17 cellular contexts compared by ENCODE assay signal in the genomic region with DNA sequence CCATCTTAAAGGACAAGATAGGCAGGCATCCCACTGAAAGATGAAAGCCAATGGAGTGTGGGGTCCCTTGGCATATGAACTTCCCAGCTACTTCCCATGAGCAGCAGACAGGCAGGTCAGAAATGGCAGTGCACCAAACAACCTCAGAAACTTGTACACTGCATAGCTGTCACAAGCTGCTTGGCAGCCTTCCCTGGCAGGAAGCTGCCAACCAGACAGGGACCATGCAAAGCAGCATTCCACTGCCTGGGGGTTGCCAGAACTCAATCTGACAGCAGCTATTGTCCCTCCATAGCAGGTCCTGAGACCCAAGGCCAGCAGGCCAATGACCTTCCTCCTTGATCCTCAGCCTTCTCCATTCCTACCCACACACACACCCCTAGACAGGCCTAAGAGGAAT.
DNase-seq lines count a peak whose midpoint lies in the region; ATAC-seq, FAIRE-seq and TF ChIP-seq lines count a peak whose summit lies in the region.
"Had no signal": no experiment of that assay in that cellular context is flagged by ENCODE, and none has a peak within 500 bp of the region (broad histone marks: within the 10 kb centered on the region; RNA-seq: fewer than 3 reads in every experiment).

No MANE protein-coding gene starts in this region.

- no peaks in the 10 kb centered on the region for H3K27me3 ChIP-seq in mammary epithelial cell (ENCODE audit: insufficient read depth, low read length)
- no peaks in the 10 kb centered on the region for H3K27me3 ChIP-seq in right cardiac atrium (ENCODE audit: control insufficient read depth, insufficient read depth)

- FAIRE-seq in GM19239 (lab: Jason Lieb, UNC) = no peak
- FAIRE-seq: A549 had no signal

- H3K9me3 Mint-ChIP-seq in MCF 10A (ENCODE audit: unreplicated experiment) = no peaks in the 10 kb centered on the region
- H3K9me3 Mint-ChIP-seq in stimulated activated memory B cell treated with anti-CD40 and anti-IgM and Interleukin-4, amounts not matched to agents 10 μg/mL and 1 μg/mL and 100 μg/mL, for 72 hours = no peaks in the 10 kb centered on the region
- H3K9me3 Mint-ChIP-seq: nephron; stimulated activated naive CD8-positive, alpha-beta T cell treated with anti-CD3 and anti-CD28 coated beads, Interleukin-15, Interleukin-2, amounts not matched to agents 100 ng/mL and 50 ng/mL, for 24 hours had no signal

- no peak overlapping the region for H3K9ac ChIP-seq in mammary epithelial cell (ENCODE audit: insufficient read depth, low read length)

- H3K4me3 ChIP-seq in mammary epithelial cell (replicated peaks in 1 of 3; ENCODE audit: insufficient read depth in 1 of 3, low read depth in 2 of 3, low read length in 3 of 3) (no peak overlapping the region), right cardiac atrium (ENCODE audit: low read length) (no peak overlapping the region)
- H3K4me3 ChIP-seq: A549 had no signal

- H4K20me1 ChIP-seq in mammary epithelial cell (ENCODE audit: insufficient read depth, low read length) = no peaks in the 10 kb centered on the region

- CTCF ChIA-PET in MCF 10A (lab: Yijun Ruan, JAX) (interaction anchor here (0.6 kb wide), 1 partner anchor 9 kb away, joined by 3 read pairs; no protein-coding TSS in a partner anchor), mammary epithelial cell (lab: Charles Lee; ENCODE audit: low non-redundant PET) (no interaction called here)

- no peak overlapping the region for H2AFZ ChIP-seq in mammary epithelial cell (ENCODE audit: low read depth, low read length)

- ATAC-seq in right cardiac atrium (peak; percentile 85 to 91), GM21515 (IDR thresholded peaks at IDR 0.05; ENCODE audit: unreplicated experiment) (no peak)
- no peak for ATAC-seq in stimulated activated memory B cell treated with anti-CD40 and anti-IgM and Interleukin-4, amounts not matched to agents 10 μg/mL and 1 μg/mL and 100 μg/mL, for 72 hours
- ATAC-seq: A549 had no signal

- no peak overlapping the region for H3K27ac Mint-ChIP-seq in MCF 10A (ENCODE audit: low read depth, unreplicated experiment)
- H3K27ac Mint-ChIP-seq in stimulated activated memory B cell treated with anti-CD40 and anti-IgM and Interleukin-4, amounts not matched to agents 10 μg/mL and 1 μg/mL and 100 μg/mL, for 72 hours = no peak overlapping the region
- H3K27ac Mint-ChIP-seq: nephron; stimulated activated naive CD8-positive, alpha-beta T cell treated with anti-CD3 and anti-CD28 coated beads, Interleukin-15, Interleukin-2, amounts not matched to agents 100 ng/mL and 50 ng/mL, for 24 hours had no signal

- H3K27ac ChIP-seq in mammary epithelial cell (ENCODE audit: insufficient read depth, low read depth, low read length) = no peak overlapping the region
- peak overlapping the region; percentile 75 for H3K27ac ChIP-seq in right cardiac atrium (ENCODE audit: low read length)
- H3K27ac ChIP-seq: A549, HL-60 had no signal

- H3K9me3 ChIP-seq in mammary epithelial cell (replicated peaks; ENCODE audit: insufficient read depth, low read length) = no peaks in the 10 kb centered on the region
- H3K9me3 ChIP-seq in right cardiac atrium (ENCODE audit: control insufficient read depth, low read length) = no peaks in the 10 kb centered on the region
- H3K9me3 ChIP-seq: A549 had no signal

- no peaks in the 10 kb centered on the region for H3K27me3 Mint-ChIP-seq in MCF 10A (ENCODE audit: insufficient read depth, unreplicated experiment)
- no peaks in the 10 kb centered on the region for H3K27me3 Mint-ChIP-seq in stimulated activated memory B cell treated with anti-CD40 and anti-IgM and Interleukin-4, amounts not matched to agents 10 μg/mL and 1 μg/mL and 100 μg/mL, for 72 hours
- H3K27me3 Mint-ChIP-seq: stimulated activated naive CD8-positive, alpha-beta T cell treated with anti-CD3 and anti-CD28 coated beads, Interleukin-15, Interleukin-2, amounts not matched to agents 100 ng/mL and 50 ng/mL, for 24 hours had no signal

- no peak overlapping the region for H3K4me2 ChIP-seq in mammary epithelial cell (ENCODE audit: insufficient read depth, low read depth, low read length)
- H3K4me2 ChIP-seq: A549 had no signal

- no peaks in the 10 kb centered on the region for H3K79me2 ChIP-seq in mammary epithelial cell (ENCODE audit: insufficient read depth, low read length)

- intact Hi-C loops in MCF 10A (cut with micrococcal nuclease) = no loop called here
- intact Hi-C loops in mammary epithelial cell (cut with micrococcal nuclease) = no loop called here
- intact Hi-C loops in right cardiac atrium (cut with DNase I) = loop anchor here in 1 of 4 donors (10.0 kb wide), 1 partner anchor 118 kb away; no protein-coding TSS in a partner anchor

- DNase-seq in MCF 10A (ENCODE audit: unreplicated experiment) (peak; percentile 27), mammary epithelial cell (no peak), cerebellar cortex (ENCODE audit: low spot score) (peak; percentile 16), right cardiac atrium (peak; percentile 73 to 90 (median 86)), GM19239 (ENCODE audit: insufficient read length, low spot score) (no peak), KBM-7 (no peak)
- DNase-seq: activated effector memory CD4-positive, alpha-beta T cell treated with anti-CD3 and anti-CD28 coated beads, Interleukin-2, amount 50 U/mL, for 16 hours; COR-L47; effector memory CD4-positive, alpha-beta T cell; MM.1S; NCI-H2107 had no signal

- dilution Hi-C loops in mammary epithelial cell (cut with HindIII; ENCODE audit: low sequenced_read_pairs) = no loop called here

- H3K36me3 ChIP-seq in mammary epithelial cell (ENCODE audit: insufficient read depth, low read length) = no peaks in the 10 kb centered on the region

- no peaks in the 10 kb centered on the region for H3K4me1 ChIP-seq in mammary epithelial cell (ENCODE audit: insufficient read depth, low read length)
- H3K4me1 ChIP-seq in right cardiac atrium (ENCODE audit: control insufficient read depth, insufficient read depth, low read length) = peaks cover 11% of the 10 kb centered on the region

- TF ChIP-seq CTCF in MCF 10A (IDR thresholded peaks at IDR 0.05; ENCODE audit: unreplicated experiment) (no peak), mammary epithelial cell (conservative IDR thresholded peaks at IDR 0.05 in 1 of 2, IDR thresholded peaks at IDR 0.05 in 1 of 2; ENCODE audit: extremely low read depth in 1 of 2, insufficient read depth in 1 of 2, low read depth in 1 of 2, low read length in 2 of 2) (no peak)

- POLR2A ChIA-PET in MCF 10A (lab: Yijun Ruan, JAX) = no interaction called here

- in situ Hi-C loops in mammary epithelial cell (cut with MboI; ENCODE audit: low sequenced_read_pairs in 2 of 2) (no loop called here), KBM-7 (cut with MboI; ENCODE audit: low pct_unique_long_range_greater_than_20kb, low sequenced_read_pairs) (no loop called here)

- BruUV-seq in MCF 10A (replicated peaks; lab: Mats Ljungman, UMichigan) (no TSS peak), mammary epithelial cell (replicated peaks; lab: Mats Ljungman, UMichigan) (no TSS peak)

- peaks cover 6% of the 10 kb centered on the region for H3K4me1 Mint-ChIP-seq in MCF 10A (ENCODE audit: insufficient read depth, unreplicated experiment)
- H3K4me1 Mint-ChIP-seq in stimulated activated memory B cell treated with anti-CD40 and anti-IgM and Interleukin-4, amounts not matched to agents 10 μg/mL and 1 μg/mL and 100 μg/mL, for 72 hours = no peaks in the 10 kb centered on the region

- no peak overlapping the region for H3K4me3 Mint-ChIP-seq in MCF 10A (ENCODE audit: unreplicated experiment)
- H3K4me3 Mint-ChIP-seq in stimulated activated memory B cell treated with anti-CD40 and anti-IgM and Interleukin-4, amounts not matched to agents 10 μg/mL and 1 μg/mL and 100 μg/mL, for 72 hours = no peak overlapping the region
- H3K4me3 Mint-ChIP-seq: nephron; stimulated activated naive CD8-positive, alpha-beta T cell treated with anti-CD3 and anti-CD28 coated beads, Interleukin-15, Interleukin-2, amounts not matched to agents 100 ng/mL and 50 ng/mL, for 24 hours had no signal

- no peaks in the 10 kb centered on the region for H3K36me3 Mint-ChIP-seq in MCF 10A (ENCODE audit: insufficient read depth, unreplicated experiment)
- no peaks in the 10 kb centered on the region for H3K36me3 Mint-ChIP-seq in stimulated activated memory B cell treated with anti-CD40 and anti-IgM and Interleukin-4, amounts not matched to agents 10 μg/mL and 1 μg/mL and 100 μg/mL, for 72 hours

Comparison
In these comparisons a context has a peak if more than half of its experiments do, and no peak if none do; other contexts are left out.
1. DNase-seq: peak in MCF 10A (single experiment), cerebellar cortex (single experiment) and right cardiac atrium (3 of 3); none in mammary epithelial cell (single experiment), GM19239 (single experiment) and KBM-7 (single experiment).
2. ATAC-seq: peak in right cardiac atrium (2 of 2); none in stimulated activated memory B cell treated with anti-CD40 and anti-IgM and Interleukin-4, amounts not matched to agents 10 μg/mL and 1 μg/mL and 100 μg/mL, for 72 hours (single experiment) and GM21515 (single experiment).